9 cellular contexts compared by ENCODE assay signal in the genomic region with DNA sequence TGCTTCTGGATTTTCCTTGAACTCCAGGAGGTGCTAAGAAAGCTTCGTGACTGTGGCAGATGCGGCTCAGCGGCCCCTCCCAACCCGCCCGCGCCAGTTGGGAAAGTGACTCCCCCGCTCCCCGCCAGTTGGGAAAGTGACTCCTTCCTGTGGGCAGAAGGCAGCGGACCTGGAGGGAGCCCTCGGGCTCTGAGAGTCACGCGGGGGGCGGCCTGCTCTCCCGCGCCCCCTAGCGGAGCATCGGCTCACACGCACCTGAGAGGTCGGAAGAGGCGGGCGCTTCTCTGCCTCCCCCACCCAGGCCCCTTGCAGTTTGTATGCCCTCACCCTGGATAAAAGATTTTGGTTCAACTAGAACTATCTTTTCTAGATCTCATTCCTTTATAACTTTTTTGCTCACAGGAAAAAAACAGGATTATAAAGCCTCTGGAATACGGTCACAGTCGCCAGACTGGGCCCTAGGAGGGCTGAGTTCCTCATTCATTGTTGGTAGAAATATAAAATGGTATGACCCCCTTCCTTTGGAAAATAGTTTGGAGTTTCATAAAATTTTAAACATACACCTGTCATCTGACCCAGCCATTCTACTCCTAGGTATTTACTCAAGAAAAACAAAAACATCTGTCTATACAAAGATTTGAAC.
DNase-seq lines count a peak whose midpoint lies in the region; ATAC-seq, FAIRE-seq and TF ChIP-seq lines count a peak whose summit lies in the region.
"Had no signal": no experiment of that assay in that cellular context is flagged by ENCODE, and none has a peak within 500 bp of the region (broad histone marks: within the 10 kb centered on the region; RNA-seq: fewer than 3 reads in every experiment).

No MANE protein-coding gene starts in this region.

- peaks cover 5% of the 10 kb centered on the region for H3K9me3 Mint-ChIP-seq in Calu3 (ENCODE audit: low read depth, unreplicated experiment)
- H3K9me3 Mint-ChIP-seq in stimulated activated effector memory CD8-positive, alpha-beta T cell treated with anti-CD3 and anti-CD28 coated beads, Interleukin-12 subunit alpha, Interleukin-12 subunit beta, amount 100 ng/mL, for 72 hours = peaks cover 4% of the 10 kb centered on the region

- FAIRE-seq in H54 (lab: Jason Lieb, UNC) = no peak

- no peaks in the 10 kb centered on the region for H3K27me3 ChIP-seq in body of pancreas

- H3K27ac ChIP-seq in OCI-LY7 (ENCODE audit: low read depth, low read length, poor library complexity, severe bottlenecking) (no peak overlapping the region), body of pancreas (no peak overlapping the region)

- H3K36me3 Mint-ChIP-seq in Calu3 (ENCODE audit: insufficient read depth, unreplicated experiment) = no peaks in the 10 kb centered on the region
- no peaks in the 10 kb centered on the region for H3K36me3 Mint-ChIP-seq in stimulated activated effector memory CD8-positive, alpha-beta T cell treated with anti-CD3 and anti-CD28 coated beads, Interleukin-12 subunit alpha, Interleukin-12 subunit beta, amount 100 ng/mL, for 72 hours

- no peaks in the 10 kb centered on the region for H3K79me2 ChIP-seq in OCI-LY7 (ENCODE audit: insufficient read depth, low read depth, low read length)

- BruUV-seq in Calu3 (replicated peaks; lab: Mats Ljungman, UMichigan) (no TSS peak), OCI-LY7 (replicated peaks; lab: Mats Ljungman, UMichigan) (no TSS peak)

- H3K9me2 ChIP-seq in OCI-LY7 (ENCODE audit: insufficient read depth, low read length) = no peaks in the 10 kb centered on the region

- WGBS in body of pancreas, 2 donors = 22 to 28% methylated on average over 22 to 23 of the region's 23 CpGs

- no peaks in the 10 kb centered on the region for H4K20me1 ChIP-seq in OCI-LY7 (ENCODE audit: insufficient read depth, low read length)

- no peak overlapping the region for H3K4me3 Mint-ChIP-seq in Calu3 (ENCODE audit: low read depth, unreplicated experiment)
- H3K4me3 Mint-ChIP-seq in stimulated activated effector memory CD8-positive, alpha-beta T cell treated with anti-CD3 and anti-CD28 coated beads, Interleukin-12 subunit alpha, Interleukin-12 subunit beta, amount 100 ng/mL, for 72 hours = peak overlapping the region; percentile 63
- H3K4me3 Mint-ChIP-seq: central memory CD8-positive, alpha-beta T cell had no signal

- H3K4me2 ChIP-seq in OCI-LY7 (ENCODE audit: low read length) = no peak overlapping the region

- TF ChIP-seq POLR2A in body of pancreas (IDR thresholded peaks at IDR 0.05) (no peak), H54 (IDR thresholded peaks at IDR 0.05; ENCODE audit: low read depth, low read length) (no peak)

- H3K36me3 ChIP-seq in OCI-LY7 (ENCODE audit: insufficient read depth, low read length) (no peaks in the 10 kb centered on the region), body of pancreas (replicated peaks in 1 of 2; ENCODE audit: insufficient read depth in 1 of 2, low read depth in 2 of 2) (no peaks in the 10 kb centered on the region)

- POLR2A ChIA-PET in OCI-LY7 (lab: Charles Lee) = interaction anchor here (0.6 kb wide), 1 partner anchor 563 kb away, joined by 3 read pairs; no protein-coding TSS in a partner anchor

- no peaks in the 10 kb centered on the region for H3K4me1 Mint-ChIP-seq in Calu3 (ENCODE audit: low read depth, unreplicated experiment)
- peaks cover 15% of the 10 kb centered on the region for H3K4me1 Mint-ChIP-seq in stimulated activated effector memory CD8-positive, alpha-beta T cell treated with anti-CD3 and anti-CD28 coated beads, Interleukin-12 subunit alpha, Interleukin-12 subunit beta, amount 100 ng/mL, for 72 hours
- H3K4me1 Mint-ChIP-seq: central memory CD8-positive, alpha-beta T cell had no signal

- H3K9me3 ChIP-seq in OCI-LY7 (ENCODE audit: low read length) (no peaks in the 10 kb centered on the region), body of pancreas (no peaks in the 10 kb centered on the region)

- intact Hi-C loops in Calu3 (cut with micrococcal nuclease; ENCODE audit: unreplicated experiment) (loop anchor here (5.0 kb wide), 1 partner anchor 492 kb away; no protein-coding TSS in a partner anchor), OCI-LY7 (cut with micrococcal nuclease; ENCODE audit: unreplicated experiment) (loop anchor here (5.0 kb wide), 2 partner anchors 227 to 492 kb away; no protein-coding TSS in a partner anchor), body of pancreas (cut with DNase I) (loop anchor here (10.0 kb wide), 1 partner anchor 495 kb away; no protein-coding TSS in a partner anchor)

- H2AFZ ChIP-seq in OCI-LY7 (ENCODE audit: low read length) = no peak overlapping the region

- H3K4me1 ChIP-seq in OCI-LY7 (ENCODE audit: insufficient read depth, low read length, poor library complexity, severe bottlenecking) = no peaks in the 10 kb centered on the region
- H3K4me1 ChIP-seq in body of pancreas = peaks cover 27% of the 10 kb centered on the region

- H3K27me3 Mint-ChIP-seq in Calu3 (ENCODE audit: unreplicated experiment) = peaks cover 22% of the 10 kb centered on the region

- H3K27ac Mint-ChIP-seq in Calu3 (ENCODE audit: unreplicated experiment) = no peak overlapping the region
- no peak overlapping the region for H3K27ac Mint-ChIP-seq in stimulated activated effector memory CD8-positive, alpha-beta T cell treated with anti-CD3 and anti-CD28 coated beads, Interleukin-12 subunit alpha, Interleukin-12 subunit beta, amount 100 ng/mL, for 72 hours

- ATAC-seq in body of pancreas = no peak
- ATAC-seq in stimulated activated effector memory CD8-positive, alpha-beta T cell treated with anti-CD3 and anti-CD28 coated beads, Interleukin-12 subunit alpha, Interleukin-12 subunit beta, amount 100 ng/mL, for 72 hours = peak; percentile 39
- ATAC-seq in GM19452 (IDR thresholded peaks at IDR 0.05; ENCODE audit: unreplicated experiment) = no peak

- DNase-seq in Calu3 (no peak), OCI-LY7 (ENCODE audit: low spot score) (peak; percentile 5), body of pancreas (peak; percentile 32 to 59 (median 38)), kidney glomerular epithelial cell (lab: John Stamatoyannopoulos, UW) (peak; percentile 0), H54 (ENCODE audit: insufficient read length, low spot score) (no peak), DMS153 (lab: John Stamatoyannopoulos, UW) (no peak)
- DNase-seq in stimulated activated effector memory CD8-positive, alpha-beta T cell treated with anti-CD3 and anti-CD28 coated beads, Interleukin-12 subunit alpha, Interleukin-12 subunit beta, amount 100 ng/mL, for 72 hours (ENCODE audit: low spot score in 2 of 2) = peak; percentile 34 to 60

- peak; percentile 29 for TF ChIP-seq CTCF in Calu3 (IDR thresholded peaks at IDR 0.05; ENCODE audit: unreplicated experiment)
- peak; percentile 66 for TF ChIP-seq CTCF in OCI-LY7 (conservative IDR thresholded peaks at IDR 0.05; ENCODE audit: low read length)
- peak; percentile 44 to 67 (median 55) for TF ChIP-seq CTCF in body of pancreas (IDR thresholded peaks at IDR 0.05)

- H3K4me3 ChIP-seq in OCI-LY7 (ENCODE audit: low read depth, low read length, poor library complexity, severe bottlenecking) (no peak overlapping the region), body of pancreas (no peak overlapping the region)

- CTCF ChIA-PET in Calu3 (lab: Charles Lee) = no interaction called here
- CTCF ChIA-PET in OCI-LY7 (lab: Charles Lee; ENCODE audit: unreplicated experiment) = no interaction called here

Comparison
In these comparisons a context has a peak if more than half of its experiments do, and no peak if none do; other contexts are left out.
1. DNase-seq: peak in OCI-LY7 (single experiment), body of pancreas (4 of 4), kidney glomerular epithelial cell (single experiment) and stimulated activated effector memory CD8-positive, alpha-beta T cell treated with anti-CD3 and anti-CD28 coated beads, Interleukin-12 subunit alpha, Interleukin-12 subunit beta, amount 100 ng/mL, for 72 hours (2 of 2); none in Calu3 (single experiment), H54 (single experiment) and DMS153 (single experiment).
2. Peak in every context shown above with its lines, with median percentiles within 50 percentile points of each other: CTCF ChIP-seq.